ENCODE assay signal across 8 cellular contexts in genomic region chr7:33107136-33108066, GRCh38. TPM values are rescaled to one million over a fixed set of nuclear protein-coding genes. Genes with fewer than 3 reads are reported as not detected.
DNase-seq lines count a peak whose midpoint lies in the region; ATAC-seq, FAIRE-seq and TF ChIP-seq lines count a peak whose summit lies in the region.

No MANE protein-coding gene starts in this region.

- H3K9me3 ChIP-seq in heart right ventricle = no peaks in the 10 kb centered on the region

- TF ChIP-seq CTCF in heart right ventricle (IDR thresholded peaks at IDR 0.05) = peak; percentile 14 to 61 (median 41)

- peaks cover 12 to 55% (median 44%) of the 10 kb centered on the region in 9 donors for H3K4me1 ChIP-seq in heart right ventricle

- no peak for TF ChIP-seq POLR2A in H54 (IDR thresholded peaks at IDR 0.05; ENCODE audit: low read depth, low read length)

- H3K27ac ChIP-seq in heart right ventricle = peak overlapping the region in 6 of 10 donors; percentile 12 to 94 (median 90)

- peaks cover 0 to 9% (median 0%) of the 10 kb centered on the region in 7 donors for H3K27me3 ChIP-seq in heart right ventricle

- FAIRE-seq in A204.1 (lab: Jason Lieb, UNC) (peak; percentile 75), H54 (lab: Jason Lieb, UNC) (no peak)

- DNase-seq in ELF-1 (ENCODE audit: low read depth, low spot score) (peak; percentile 42), NCI-H446 (lab: John Stamatoyannopoulos, UW) (peak; percentile 4 to 19), heart right ventricle (peak in 1 of 2 donors; percentile 23), putamen (ENCODE audit: low spot score) (peak; percentile 15), H54 (ENCODE audit: insufficient read length, low spot score) (no peak)
- peak; percentile 17 for DNase-seq in activated naive CD4-positive, alpha-beta T cell treated with anti-CD3 and anti-CD28 coated beads, Interleukin-2, amount 50 U/mL, for 16 hours

- peak overlapping the region in 9 of 10 donors; percentile 84 to 99 (median 98) for H3K4me3 ChIP-seq in heart right ventricle

- 37 to 43% methylated on average over 7 of the region's 7 CpGs for WGBS in heart right ventricle, 2 donors

- peaks cover 0 to 15% (median 10%) of the 10 kb centered on the region in 9 donors for H3K36me3 ChIP-seq in heart right ventricle

- peak; percentile 29 for ATAC-seq in HG02852 (IDR thresholded peaks at IDR 0.05; ENCODE audit: unreplicated experiment)
- ATAC-seq in heart right ventricle = peak in 3 of 8 donors; percentile 49 to 67 (median 59)

- intact Hi-C loops in heart right ventricle (cut with DNase I) = loop anchor here in 6 of 10 donors (2.0 to 10.0 kb wide), 10 partner anchors 45 to 413 kb away; partner anchors contain the start of gene NT5C3A (in 2 of the 6)

RNA-seq across cellular contexts. Expression of gene RP9, which starts 1.8 kb away (rescaled TPM):
- 10 to 100 TPM; 12.9 to 21.5 (median 18.8) TPM for total RNA-seq in heart right ventricle
- 10 to 100 TPM; 20.8 to 43.4 TPM for polyA plus RNA-seq in heart right ventricle

RNA-seq across cellular contexts. Expression of gene BBS9, which starts 22.0 kb away (rescaled TPM):
- 10 to 100 TPM in 6 of 10 donors, 1 to 10 TPM in 4; 7.7 to 44.0 (median 10.5) TPM for total RNA-seq in heart right ventricle
- 1 to 10 TPM; 4.1 to 5.5 TPM for polyA plus RNA-seq in heart right ventricle

RNA-seq across cellular contexts. Expression of gene NT5C3A, which starts 44.8 kb away (rescaled TPM):
- total RNA-seq in heart right ventricle = 10 to 100 TPM; 17.0 to 32.6 (median 19.6) TPM
- polyA plus RNA-seq in heart right ventricle = 10 to 100 TPM; 11.6 to 18.2 TPM
